ENCODE assay signal across 24 cellular contexts in genomic region chr3:156628095-156628690, GRCh38. TPM values are rescaled to one million over a fixed set of nuclear protein-coding genes. Genes with fewer than 3 reads are reported as not detected.
DNase-seq lines count a peak whose midpoint lies in the region; ATAC-seq and TF ChIP-seq lines count a peak whose summit lies in the region.
"Had no signal": no experiment of that assay in that cellular context is flagged by ENCODE, and none has a peak within 500 bp of the region (broad histone marks: within the 10 kb centered on the region; RNA-seq: fewer than 3 reads in every experiment).

No MANE protein-coding gene starts in this region.

- TF ChIP-seq POLR2A in thyroid gland (IDR thresholded peaks at IDR 0.05) (no peak), adrenal gland (IDR thresholded peaks at IDR 0.05) (no peak)

- H3K27me3 ChIP-seq in adipocyte (replicated peaks; ENCODE audit: control insufficient read depth, insufficient read depth, low read length) (no peaks in the 10 kb centered on the region), thyroid gland (no peaks in the 10 kb centered on the region), adrenal gland (no peaks in the 10 kb centered on the region)
- H3K27me3 ChIP-seq: BLaER1 treated with 17β-estradiol and CSF1 and Interleukin-3, amounts not matched to agents 10 nM and 100 nM; brain microvascular endothelial cell; esophagus muscularis mucosa; SJSA1; testis had no signal

- WGBS in thyroid gland, 2 donors = 65 to 66% methylated on average over 3 of the region's 3 CpGs
- WGBS in adrenal gland, 4 donors = 76 to 83% (median 78%) methylated on average over 3 of the region's 3 CpGs

- DNase-seq in NCI-H2227 treated with DMSO at 0.1 percent for 48 hours (lab: John Stamatoyannopoulos, UW) (peak; percentile 1), NCI-H2227 (lab: John Stamatoyannopoulos, UW; ENCODE audit: unreplicated experiment) (no peak), adipocyte (ENCODE audit: low read depth) (peak; percentile 51), kidney glomerular epithelial cell (lab: John Stamatoyannopoulos, UW) (peak; percentile 72), thyroid gland (no peak), adrenal gland (no peak)
- DNase-seq: activated CD4-positive, CD25-positive, alpha-beta regulatory T cell; activated CD8-positive, alpha-beta memory T cell treated with anti-CD3 and anti-CD28 coated beads for 24 hours; brain microvascular endothelial cell; DMS153; glutamatergic neuron; islet precursor cell; KG1; NCI-H2081 treated with DMSO at 0.1 percent for 48 hours; stimulated activated CD4-positive, alpha-beta T cell treated with anti-CD3 and anti-CD28 coated beads, Interleukin-15, amount 100 ng/mL, for 24 hours; testis had no signal

- ATAC-seq in GM19455 (IDR thresholded peaks at IDR 0.05; ENCODE audit: unreplicated experiment) (no peak), GM21526 (IDR thresholded peaks at IDR 0.05; ENCODE audit: low FRiP score, unreplicated experiment) (no peak)
- ATAC-seq: activated naive CD4-positive, alpha-beta T cell treated with anti-CD3 and anti-CD28 coated beads, Interleukin-2, amount 50 U/mL, for 72 hours; stimulated activated effector memory CD8-positive, alpha-beta T cell treated with anti-CD3 and anti-CD28 coated beads, Interleukin-12 subunit alpha, Interleukin-12 subunit beta, amount 100 ng/mL, for 72 hours had no signal

- H3K4me3 ChIP-seq in adipocyte (ENCODE audit: low read length) = no peak overlapping the region
- H3K4me3 ChIP-seq in thyroid gland (replicated peaks in 1 of 3) = no peak overlapping the region
- H3K4me3 ChIP-seq in adrenal gland = no peak overlapping the region
- H3K4me3 ChIP-seq: BLaER1 treated with 17β-estradiol and CSF1 and Interleukin-3, amounts not matched to agents 10 nM and 100 nM; esophagus muscularis mucosa; SJSA1; testis had no signal

- H3K27ac ChIP-seq in thyroid gland = peak overlapping the region; percentile 65 to 81 (median 77)
- no peak overlapping the region for H3K27ac ChIP-seq in adrenal gland
- H3K27ac ChIP-seq: 22Rv1; BLaER1 treated with 17β-estradiol and CSF1 and Interleukin-3, amounts not matched to agents 10 nM and 100 nM; brain microvascular endothelial cell; esophagus muscularis mucosa; SJSA1; testis had no signal

- H3K9me3 ChIP-seq in adipocyte (ENCODE audit: control insufficient read depth, low read length) = no peaks in the 10 kb centered on the region
- H3K9me3 ChIP-seq in thyroid gland = no peaks in the 10 kb centered on the region
- no peaks in the 10 kb centered on the region for H3K9me3 ChIP-seq in adrenal gland (replicated peaks in 1 of 3)
- H3K9me3 ChIP-seq: esophagus muscularis mucosa, SJSA1, testis had no signal

- intact Hi-C loops in thyroid gland (cut with DNase I) (no loop called here), adrenal gland (cut with DNase I) (no loop called here)

- TF ChIP-seq CTCF in thyroid gland (IDR thresholded peaks at IDR 0.05) = peak in 1 of 6 experiments; percentile 7
- no peak for TF ChIP-seq CTCF in adrenal gland (IDR thresholded peaks at IDR 0.05)

- no peaks in the 10 kb centered on the region for H3K36me3 ChIP-seq in adipocyte (ENCODE audit: control insufficient read depth, insufficient read depth, low read length, severe bottlenecking)
- no peaks in the 10 kb centered on the region for H3K36me3 ChIP-seq in thyroid gland
- H3K36me3 ChIP-seq in adrenal gland (replicated peaks in 1 of 2) = no peaks in the 10 kb centered on the region
- H3K36me3 ChIP-seq: BLaER1 treated with 17β-estradiol and CSF1 and Interleukin-3, amounts not matched to agents 10 nM and 100 nM; brain microvascular endothelial cell; esophagus muscularis mucosa; SJSA1 had no signal

- no peak overlapping the region for H3K9ac ChIP-seq in adipocyte (ENCODE audit: low read length)
- H3K9ac ChIP-seq: BLaER1 treated with 17β-estradiol and CSF1 and Interleukin-3, amounts not matched to agents 10 nM and 100 nM had no signal

- H3K4me1 ChIP-seq in adipocyte (ENCODE audit: control insufficient read depth, insufficient read depth, low read length) (peaks cover 12% of the 10 kb centered on the region), thyroid gland (peaks cover 26 to 66% of the 10 kb centered on the region in 2 donors), adrenal gland (replicated peaks in 1 of 2) (no peaks in the 10 kb centered on the region)
- H3K4me1 ChIP-seq: BLaER1 treated with 17β-estradiol and CSF1 and Interleukin-3, amounts not matched to agents 10 nM and 100 nM had no signal

RNA-seq across cellular contexts. Expression of gene TIPARP, which starts 46.2 kb away (rescaled TPM):
- 10 to 100 TPM; 23.3 to 65.0 (median 31.2) TPM for total RNA-seq in thyroid gland
- total RNA-seq in adrenal gland = 10 to 100 TPM; 15.8 to 75.5 (median 21.8) TPM
- polyA plus RNA-seq in adrenal gland = 10 to 100 TPM in 2 of 3 donors, 1 to 10 TPM in 1; 9.5 to 14.6 (median 10.9) TPM

Comparison
In these comparisons a context has a peak if more than half of its experiments do, and no peak if none do; other contexts are left out.
1. DNase-seq: peak in NCI-H2227 treated with DMSO at 0.1 percent for 48 hours (single experiment), adipocyte (single experiment) and kidney glomerular epithelial cell (single experiment); none in NCI-H2227 (single experiment), thyroid gland (0 of 2) and adrenal gland (0 of 7).
2. H3K27ac ChIP-seq: peak in thyroid gland (3 of 3); none in adrenal gland (0 of 5).